Comparison of ENCODE assay signal across 9 cellular contexts in the genomic region with DNA sequence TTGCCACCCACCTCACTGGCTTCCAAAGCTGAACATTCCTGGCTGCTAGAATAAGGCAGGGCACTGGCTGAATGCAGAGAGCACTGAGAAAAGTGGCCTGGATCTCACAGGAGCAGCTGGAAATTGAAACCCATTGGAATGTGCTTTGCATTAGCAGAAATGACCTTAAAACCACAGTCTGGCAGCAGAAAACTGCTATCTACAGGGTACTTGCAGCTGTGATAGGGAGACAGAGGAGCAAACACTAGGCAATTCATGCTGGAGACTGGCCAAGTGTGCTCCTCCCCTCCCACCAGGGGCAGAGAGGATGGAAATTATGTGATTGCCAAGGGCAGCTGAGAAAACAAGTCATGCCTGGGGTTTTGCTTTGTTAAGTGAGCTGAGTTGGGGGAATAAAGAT. TPM values are rescaled to one million over a fixed set of nuclear protein-coding genes. Genes with fewer than 3 reads are reported as not detected.
A peak's percentile ranks its signal among the peaks of the same experiment; 100 is the strongest.
DNase-seq lines count a peak whose midpoint lies in the region; ATAC-seq, FAIRE-seq and TF ChIP-seq lines count a peak whose summit lies in the region.
"Had no signal": no experiment of that assay in that cellular context is flagged by ENCODE, and none has a peak within 500 bp of the region (broad histone marks: within the 10 kb centered on the region; RNA-seq: fewer than 3 reads in every experiment).

No MANE protein-coding gene starts in this region.

- no TSS peak for BruUV-seq in endothelial cell of umbilical vein (replicated peaks; lab: Mats Ljungman, UMichigan)

- dilution Hi-C loops in endothelial cell of umbilical vein (cut with MboI; ENCODE audit: extremely low pct_ligation_motif_present, low sequenced_read_pairs), result no loop called here

- no peaks in the 10 kb centered on the region for H4K20me1 ChIP-seq in endothelial cell of umbilical vein (replicated peaks; ENCODE audit: control insufficient read depth, extremely low read depth, insufficient read depth, low read length)

- no peaks in the 10 kb centered on the region for H3K79me2 ChIP-seq in endothelial cell of umbilical vein (ENCODE audit: control insufficient read depth, insufficient read depth, low read length)

- H3K4me1 Mint-ChIP-seq in activated CD8-positive, alpha-beta T cell treated with anti-CD3 and anti-CD28 coated beads for 36 hours (ENCODE audit: low read depth), result no peaks in the 10 kb centered on the region

- no peak for TF ChIP-seq POLR2A in endothelial cell of umbilical vein (IDR thresholded peaks at IDR 0.05; ENCODE audit: low read depth, low read length)
- no peak for TF ChIP-seq POLR2A in ovary (IDR thresholded peaks at IDR 0.05)
- TF ChIP-seq POLR2A in spleen (IDR thresholded peaks at IDR 0.05), result no peak

- no peaks in the 10 kb centered on the region for H3K36me3 ChIP-seq in endothelial cell of umbilical vein (ENCODE audit: control insufficient read depth in 2 of 2, extremely low read depth in 1 of 2, insufficient read depth in 2 of 2, low read length in 2 of 2)
- no peaks in the 10 kb centered on the region for H3K36me3 ChIP-seq in ovary
- H3K36me3 ChIP-seq in spleen, result no peaks in the 10 kb centered on the region

- DNase-seq in GM03348 (ENCODE audit: low spot score) (peak; percentile 43), NCI-H345 (lab: John Stamatoyannopoulos, UW) (peak; percentile 93), endothelial cell of umbilical vein (ENCODE audit: low read depth, low spot score) (peak; percentile 94), ovary (peak; percentile 38 to 75 (median 55)), amniotic stem cell (lab: John Stamatoyannopoulos, UW) (no peak), spleen (no peak)
- no peak for DNase-seq in activated CD8-positive, alpha-beta T cell treated with anti-CD3 and anti-CD28 coated beads for 36 hours
- DNase-seq: activated CD4-positive, alpha-beta T cell treated with anti-CD3 and anti-CD28 coated beads, Interleukin-2, amount 50 U/mL, for 4 hours had no signal

- H3K9me1 ChIP-seq in endothelial cell of umbilical vein (replicated peaks; ENCODE audit: control insufficient read depth, extremely low read depth, insufficient read depth, low read length), result no peaks in the 10 kb centered on the region

- H3K4me3 ChIP-seq in endothelial cell of umbilical vein (replicated peaks in 1 of 3; ENCODE audit: insufficient read depth in 1 of 3, low read depth in 1 of 3, low read length in 3 of 3), result no peak overlapping the region
- no peak overlapping the region for H3K4me3 ChIP-seq in ovary
- H3K4me3 ChIP-seq in spleen, result no peak overlapping the region

- H3K4me1 ChIP-seq in endothelial cell of umbilical vein (ENCODE audit: control insufficient read depth, extremely low read depth, insufficient read depth, low read length), result no peaks in the 10 kb centered on the region
- peaks cover 23% of the 10 kb centered on the region for H3K4me1 ChIP-seq in ovary (ENCODE audit: insufficient read depth)
- H3K4me1 ChIP-seq in spleen, result no peaks in the 10 kb centered on the region

- H3K27me3 Mint-ChIP-seq in activated CD8-positive, alpha-beta T cell treated with anti-CD3 and anti-CD28 coated beads for 36 hours, result no peaks in the 10 kb centered on the region

- H3K4me3 Mint-ChIP-seq in activated CD8-positive, alpha-beta T cell treated with anti-CD3 and anti-CD28 coated beads for 36 hours, result no peak overlapping the region

- H3K27ac ChIP-seq in endothelial cell of umbilical vein (ENCODE audit: insufficient read depth, low read depth, low read length) (no peak overlapping the region), ovary (peak overlapping the region in 1 of 2 donors; percentile 19), spleen (no peak overlapping the region)

- no peak overlapping the region for H3K4me2 ChIP-seq in endothelial cell of umbilical vein (ENCODE audit: insufficient read depth, low read length)

- H3K9me3 Mint-ChIP-seq in activated CD8-positive, alpha-beta T cell treated with anti-CD3 and anti-CD28 coated beads for 36 hours, result no peaks in the 10 kb centered on the region

- no peaks in the 10 kb centered on the region for H3K27me3 ChIP-seq in endothelial cell of umbilical vein (ENCODE audit: control insufficient read depth in 2 of 2, insufficient read depth in 2 of 2, low read length in 2 of 2)
- H3K27me3 ChIP-seq in ovary, result no peaks in the 10 kb centered on the region
- no peaks in the 10 kb centered on the region for H3K27me3 ChIP-seq in spleen (replicated peaks in 1 of 7)

- H3K9ac ChIP-seq in endothelial cell of umbilical vein (replicated peaks; ENCODE audit: extremely low read depth, insufficient read depth, low read length), result no peak overlapping the region

- TF ChIP-seq CTCF in endothelial cell of umbilical vein (IDR thresholded peaks at IDR 0.05; ENCODE audit: extremely low read depth in 1 of 2, insufficient read depth in 1 of 2, low read depth in 1 of 2, low read length in 2 of 2) (no peak), ovary (IDR thresholded peaks at IDR 0.05) (no peak), spleen (IDR thresholded peaks at IDR 0.05 in 8 of 11, conservative IDR thresholded peaks at IDR 0.05 in 3 of 11) (no peak)
- TF ChIP-seq CTCF in activated CD8-positive, alpha-beta T cell treated with anti-CD3 and anti-CD28 coated beads for 36 hours (IDR thresholded peaks at IDR 0.05), result no peak

- intact Hi-C loops in endothelial cell of umbilical vein (cut with micrococcal nuclease) (no loop called here), ovary (cut with DNase I) (no loop called here), spleen (cut with DNase I; ENCODE audit: low total_unique reads) (no loop called here)
- intact Hi-C loops in activated CD8-positive, alpha-beta T cell treated with anti-CD3 and anti-CD28 coated beads for 36 hours (cut with micrococcal nuclease), result no loop called here

- CTCF ChIA-PET in endothelial cell of umbilical vein (lab: Charles Lee), result interaction anchor here (1.2 kb wide), 1 partner anchor 57 kb away, joined by 3 read pairs; no protein-coding TSS in a partner anchor
- CTCF ChIA-PET in activated CD8-positive, alpha-beta T cell treated with anti-CD3 and anti-CD28 coated beads for 36 hours (lab: Charles Lee), result interaction anchor here (1.2 kb wide), 1 partner anchor 15 kb away, joined by 3 read pairs; no protein-coding TSS in a partner anchor

- POLR2A ChIA-PET in endothelial cell of umbilical vein (lab: Charles Lee), result no interaction called here
- POLR2A ChIA-PET in activated CD8-positive, alpha-beta T cell treated with anti-CD3 and anti-CD28 coated beads for 36 hours (lab: Charles Lee), result no interaction called here

- H3K27ac Mint-ChIP-seq in activated CD8-positive, alpha-beta T cell treated with anti-CD3 and anti-CD28 coated beads for 36 hours, result no peak overlapping the region

- FAIRE-seq in endothelial cell of umbilical vein (lab: Jason Lieb, UNC), result peak; percentile 4

- no peak for TF ChIP-seq EP300 in ovary (IDR thresholded peaks at IDR 0.05)

- H3K9me3 ChIP-seq in endothelial cell of umbilical vein (replicated peaks; ENCODE audit: control insufficient read depth, insufficient read depth, low read length) (no peaks in the 10 kb centered on the region), ovary (no peaks in the 10 kb centered on the region), spleen (no peaks in the 10 kb centered on the region)

- ATAC-seq in HG02981 (IDR thresholded peaks at IDR 0.05; ENCODE audit: unreplicated experiment), result no peak
- ATAC-seq in activated CD8-positive, alpha-beta T cell treated with anti-CD3 and anti-CD28 coated beads for 36 hours, result no peak

- H3K36me3 Mint-ChIP-seq in activated CD8-positive, alpha-beta T cell treated with anti-CD3 and anti-CD28 coated beads for 36 hours (ENCODE audit: low read depth), result no peaks in the 10 kb centered on the region

- no peak overlapping the region for H2AFZ ChIP-seq in endothelial cell of umbilical vein (ENCODE audit: low read depth, low read length)

TF ChIP-seq in endothelial cell of umbilical vein, 7 proteins besides CTCF, POLR2A, EP300 and RAD21:
- TF ChIP-seq EZH2 (IDR thresholded peaks at IDR 0.05; ENCODE audit: borderline replicate concordance, low read depth, low read length, severe bottlenecking) (no peak), MYC (IDR thresholded peaks at IDR 0.05; ENCODE audit: low read depth, low read length) (no peak), FOS (IDR thresholded peaks at IDR 0.05; ENCODE audit: borderline replicate concordance, insufficient read depth, low read length) (no peak), GATA2 (IDR thresholded peaks at IDR 0.05; ENCODE audit: insufficient read depth, insufficient read length, low read depth, low read length) (no peak), JUN (IDR thresholded peaks at IDR 0.05; ENCODE audit: borderline replicate concordance, insufficient read depth, insufficient read length, low read depth) (no peak), POLR2AphosphoS5 (IDR thresholded peaks at IDR 0.05; ENCODE audit: insufficient read depth, low read depth, low read length) (no peak)
- TF ChIP-seq, protein P1, sequence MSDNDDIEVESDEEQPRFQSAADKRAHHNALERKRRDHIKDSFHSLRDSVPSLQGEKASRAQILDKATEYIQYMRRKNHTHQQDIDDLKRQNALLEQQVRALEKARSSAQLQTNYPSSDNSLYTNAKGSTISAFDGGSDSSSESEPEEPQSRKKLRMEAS (IDR thresholded peaks at IDR 0.05; ENCODE audit: insufficient read depth, insufficient read length), result no peak

RNA-seq across cellular contexts. Expression of a gene that starts 47.2 kb away (rescaled TPM):
- total RNA-seq in endothelial cell of umbilical vein (not detected in 2 replicates), ovary (not detected), spleen (not detected)
- polyA plus RNA-seq in endothelial cell of umbilical vein (not detected in 2 replicates), ovary (10 to 100 TPM in 1 of 2 donors, under 1 TPM in 1; 0.06 to 69.2 TPM), spleen (not detected)
- not detected in 2 replicates for polyA plus RNA-seq in endothelial cell of umbilical vein (2011; cell fraction: cytosol; rRNA removed)
- polyA plus RNA-seq in endothelial cell of umbilical vein (2011; cell fraction: nucleus; rRNA removed), result not detected in 2 replicates
- polyA plus RNA-seq in endothelial cell of umbilical vein (2012), result not detected in 2 replicates
- not detected in 2 replicates for polyA minus RNA-seq in endothelial cell of umbilical vein
- not detected for polyA minus RNA-seq in endothelial cell of umbilical vein (2011; cell fraction: cytosol; rRNA and poly(A)+ RNA removed)
- not detected in 2 replicates for polyA minus RNA-seq in endothelial cell of umbilical vein (2011; cell fraction: nucleus; rRNA and poly(A)+ RNA removed)
- total RNA-seq in activated CD8-positive, alpha-beta T cell treated with anti-CD3 and anti-CD28 coated beads for 36 hours, result not detected

Comparison
In these comparisons a context has a peak if more than half of its experiments do, and no peak if none do; other contexts are left out.
1. DNase-seq: peak in GM03348 (single experiment), NCI-H345 (single experiment), endothelial cell of umbilical vein (single experiment) and ovary (5 of 5); none in amniotic stem cell (single experiment), spleen (single experiment) and activated CD8-positive, alpha-beta T cell treated with anti-CD3 and anti-CD28 coated beads for 36 hours (single experiment).